In genomic region chr9:112334319-112334828, GRCh38 we compare ENCODE assay signal across 8 cellular contexts. TPM values are rescaled to one million over a fixed set of nuclear protein-coding genes. Genes with fewer than 3 reads are reported as not detected.
DNase-seq lines count a peak whose midpoint lies in the region; ATAC-seq and TF ChIP-seq lines count a peak whose summit lies in the region.

No MANE protein-coding gene starts in this region.

- DNase-seq in EL (peak; percentile 51), M059J (ENCODE audit: low read depth) (peak; percentile 49), activated T-cell treated with anti-CD3 and anti-CD28 coated beads for 24 hours (ENCODE audit: low read depth) (peak; percentile 26), fibroblast of the aortic adventitia (ENCODE audit: low read depth) (peak; percentile 50), retinal pigment epithelial cell (ENCODE audit: low read depth) (no peak), dedifferentiated amniotic fluid mesenchymal stem cell (ENCODE audit: extremely low spot score) (no peak), SKM-1 treated with dmso at 0.1 percent for 144 hours (lab: John Stamatoyannopoulos, UW; ENCODE audit: unreplicated experiment) (no peak)

- ATAC-seq in HG02798 (IDR thresholded peaks at IDR 0.05; ENCODE audit: poor library complexity, unreplicated experiment), result no peak

- TF ChIP-seq CTCF in fibroblast of the aortic adventitia (IDR thresholded peaks at IDR 0.05; ENCODE audit: insufficient read depth, low read length) (no peak), retinal pigment epithelial cell (conservative IDR thresholded peaks at IDR 0.05; ENCODE audit: low read depth, low read length) (no peak)

- peak overlapping the region; percentile 75 for H3K4me3 ChIP-seq in fibroblast of the aortic adventitia (ENCODE audit: low read depth, low read length)
- H3K4me3 ChIP-seq in retinal pigment epithelial cell (ENCODE audit: low read length), result peak overlapping the region; percentile 67

RNA-seq across cellular contexts. Expression of gene PTBP3, which starts 1.0 kb away (rescaled TPM):
- total RNA-seq in M059J (2014; rRNA removed; shearing (Covaris generic)), result 36.9 and 49.1 TPM in 2 replicates
- total RNA-seq in fibroblast of the aortic adventitia (ENCODE audit: low replicate concordance), result 11.4 and 32.4 TPM in 2 replicates

RNA-seq across cellular contexts. Expression of gene HSDL2, which starts 45.5 kb away (rescaled TPM):
- 32.1 and 48.1 TPM in 2 replicates for total RNA-seq in M059J (2014; rRNA removed; shearing (Covaris generic))
- total RNA-seq in fibroblast of the aortic adventitia (ENCODE audit: low replicate concordance), result 49.7 and 54.9 TPM in 2 replicates

Comparison
In these comparisons a context has a peak if more than half of its experiments do, and no peak if none do; other contexts are left out.
1. DNase-seq: peak in EL (single experiment), M059J (single experiment), activated T-cell treated with anti-CD3 and anti-CD28 coated beads for 24 hours (single experiment) and fibroblast of the aortic adventitia (single experiment); none in retinal pigment epithelial cell (single experiment), dedifferentiated amniotic fluid mesenchymal stem cell (single experiment) and SKM-1 treated with dmso at 0.1 percent for 144 hours (single experiment).